In the genomic region with DNA sequence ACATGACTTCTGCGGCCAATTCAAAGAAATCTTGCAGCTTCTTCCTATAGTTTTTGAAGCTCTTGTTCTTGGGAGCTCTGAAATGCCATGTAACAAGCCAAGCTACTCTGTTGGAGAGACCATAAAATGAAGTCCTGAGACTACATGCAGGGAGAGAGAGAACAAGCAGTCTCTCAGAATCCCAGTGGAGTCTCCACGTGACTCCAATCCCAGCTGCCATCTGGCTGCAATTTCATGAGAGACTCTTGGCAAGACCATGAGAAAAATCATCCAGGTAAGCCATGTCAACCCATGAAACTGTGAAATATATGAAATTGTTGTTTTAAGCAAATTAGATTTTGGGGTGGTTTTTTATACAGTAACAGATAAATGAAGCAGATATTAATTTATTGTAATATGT, we compare ENCODE assay signal across 27 cellular contexts. TPM values are rescaled to one million over a fixed set of nuclear protein-coding genes. Genes with fewer than 3 reads are reported as not detected.
DNase-seq lines count a peak whose midpoint lies in the region; ATAC-seq, FAIRE-seq and TF ChIP-seq lines count a peak whose summit lies in the region.
"Had no signal": no experiment of that assay in that cellular context is flagged by ENCODE, and none has a peak within 500 bp of the region (broad histone marks: within the 10 kb centered on the region; RNA-seq: fewer than 3 reads in every experiment).

No MANE protein-coding gene starts in this region.

- no peaks in the 10 kb centered on the region; a peak in 1 of 5 replicates for H3K27me3 ChIP-seq in HepG2 (ENCODE audit: control insufficient read depth in 1 of 2, insufficient read depth in 2 of 2, low read length in 2 of 2)

- H3K36me3 Mint-ChIP-seq in central memory CD8-positive, alpha-beta T cell (ENCODE audit: insufficient read depth): peaks cover 7% of the 10 kb centered on the region

- intact Hi-C loops in HepG2 (cut with micrococcal nuclease; ENCODE audit: unreplicated experiment): no loop called here

- in situ Hi-C loops in HepG2 (cut with HindIII; ENCODE audit: extremely low pct_ligation_motif_present, low pct_unique_long_range_greater_than_20kb): loop anchor here (5.0 to 25.0 kb wide), 2 partner anchors 106 to 361 kb away; a partner anchor contains a TSS

- CTCF ChIA-PET in HepG2 (lab: Yijun Ruan, JAX; ENCODE audit: low intra/inter-chr PET ratio, low total read pairs): no interaction called here

- no peaks in the 10 kb centered on the region for H3K4me1 ChIP-seq in HepG2 (ENCODE audit: insufficient read depth, low read length)

- no peak for FAIRE-seq in HepG2 (lab: Jason Lieb, UNC)
- FAIRE-seq: G401.6, GM12878 had no signal

- H3K4me3 Mint-ChIP-seq in central memory CD8-positive, alpha-beta T cell: no peak overlapping the region
- H3K4me3 Mint-ChIP-seq: B cell, GM23338, H9 had no signal

- H3K36me3 ChIP-seq in HepG2 (replicated peaks in 1 of 2; ENCODE audit: control insufficient read depth in 1 of 2, insufficient read depth in 2 of 2, low read length in 2 of 2): no peaks in the 10 kb centered on the region
- H3K36me3 ChIP-seq: MG63 had no signal

- POLR2A ChIA-PET in HepG2 (lab: Yijun Ruan, JAX): no interaction called here

- no peak overlapping the region for H3K9ac ChIP-seq in HepG2 (ENCODE audit: insufficient read depth, low read depth, low read length)

- H3K4me1 Mint-ChIP-seq in central memory CD8-positive, alpha-beta T cell: peaks cover 42% of the 10 kb centered on the region
- H3K4me1 Mint-ChIP-seq: B cell, GM23338, H9 had no signal

- H2AFZ ChIP-seq in HepG2 (ENCODE audit: low read length): no peak overlapping the region
- H2AFZ ChIP-seq: GM23338 had no signal

- no peak for TF ChIP-seq CTCF in HepG2 (CRISPR knock-in tag; IDR thresholded peaks at IDR 0.05)

- H3K27ac ChIP-seq in HepG2 (ENCODE audit: extremely low read length, insufficient read depth, low read length): no peak overlapping the region
- H3K27ac ChIP-seq: 22Rv1, C4-2B, RWPE1 had no signal

- H3K4me2 ChIP-seq in HepG2 (ENCODE audit: low read depth, low read length): no peak overlapping the region
- H3K4me2 ChIP-seq: GM23338 had no signal

- TF ChIP-seq RAD21 in HepG2 (CRISPR knock-in tag; IDR thresholded peaks at IDR 0.05): no peak

- no peak for TF ChIP-seq POLR2A in HepG2 (IDR thresholded peaks at IDR 0.05; ENCODE audit: insufficient read depth in 1 of 2, low read depth in 2 of 2, low read length in 2 of 2)

- H4K20me1 ChIP-seq in HepG2 (ENCODE audit: insufficient read depth, low read length): no peaks in the 10 kb centered on the region

- peak overlapping the region; percentile 38 for H3K27ac Mint-ChIP-seq in central memory CD8-positive, alpha-beta T cell (ENCODE audit: low read depth)
- H3K27ac Mint-ChIP-seq: B cell, GM23338, H9 had no signal

- H3K27me3 Mint-ChIP-seq in central memory CD8-positive, alpha-beta T cell: no peaks in the 10 kb centered on the region

- 17% methylated on average over 2 of the region's 2 CpGs for WGBS in HepG2 (ENCODE audit: low lambda C conversion rate)

- DNase-seq in NCI-H82 (lab: John Stamatoyannopoulos, UW) (peak; percentile 44), NCI-H82 treated with DMSO at 0.1 percent for 48 hours (lab: John Stamatoyannopoulos, UW; ENCODE audit: unreplicated experiment) (no peak), NCI-H2171 treated with DMSO at 0.1 percent for 48 hours (lab: John Stamatoyannopoulos, UW) (peak; percentile 83), myocyte (ENCODE audit: low read depth) (peak; percentile 33), HepG2 (ENCODE audit: low spot score) (no peak), SIG-M5 treated with dmso at 0.1 percent for 504 hours (lab: John Stamatoyannopoulos, UW; ENCODE audit: unreplicated experiment) (no peak)
- DNase-seq in central memory CD8-positive, alpha-beta T cell (ENCODE audit: low spot score in 2 of 2): no peak
- no peak for DNase-seq in activated CD4-positive, CD25-positive, alpha-beta regulatory T cell (lab: John Stamatoyannopoulos, UW)
- DNase-seq: Calu3, DMS53, H9, IMR-90, KG1, MG63, NCI-H2029, NCI-H226, NCI-H510A, NCI-H774, SHP77 had no signal

- no peaks in the 10 kb centered on the region for H3K9me3 ChIP-seq in HepG2 (ENCODE audit: low read length)
- H3K9me3 ChIP-seq: MG63 had no signal

- no peak overlapping the region for H3K4me3 ChIP-seq in HepG2 (replicated peaks in 1 of 3; ENCODE audit: insufficient read depth in 1 of 3, low read depth in 2 of 3, low read length in 3 of 3)
- H3K4me3 ChIP-seq: GM12878, GM23338, MG63 had no signal

- BruUV-seq in HepG2 (replicated peaks; lab: Mats Ljungman, UMichigan): no TSS peak

- ATAC-seq in central memory CD8-positive, alpha-beta T cell (replicated peaks; ENCODE audit: extremely low read depth, poor library complexity, severe bottlenecking): no peak
- no peak for ATAC-seq in HepG2
- ATAC-seq: GM12878, GM23338, Panc1 had no signal

- TF ChIP-seq EP300 in HepG2 (IDR thresholded peaks at IDR 0.05; ENCODE audit: low read depth in 2 of 2, low read length in 2 of 2): no peak
- TF ChIP-seq EP300 in HepG2 (CRISPR knock-in tag; IDR thresholded peaks at IDR 0.05; ENCODE audit: borderline replicate concordance): no peak

- H3K79me2 ChIP-seq in HepG2 (ENCODE audit: insufficient read depth, low read length): no peaks in the 10 kb centered on the region

- no peaks in the 10 kb centered on the region for H3K9me3 Mint-ChIP-seq in central memory CD8-positive, alpha-beta T cell
- H3K9me3 Mint-ChIP-seq: GM23338, H9 had no signal

TF ChIP-seq in HepG2, 621 proteins besides CTCF, POLR2A, EP300 and RAD21 (continues in another document):
- TF ChIP-seq XRCC5 (optimal IDR thresholded peaks at IDR 0.05; ENCODE audit: low read length): no peak
- TF ChIP-seq ZNF331 (CRISPR knock-in tag; IDR thresholded peaks at IDR 0.05): no peak
- TF ChIP-seq MAF1 (CRISPR knock-in tag; IDR thresholded peaks at IDR 0.05; ENCODE audit: borderline replicate concordance): no peak
- TF ChIP-seq KMT2B (CRISPR knock-in tag; IDR thresholded peaks at IDR 0.05): no peak
- no peak for TF ChIP-seq ZNF570 (CRISPR knock-in tag; IDR thresholded peaks at IDR 0.05; ENCODE audit: borderline replicate concordance)
- TF ChIP-seq ZNF550 (CRISPR knock-in tag; IDR thresholded peaks at IDR 0.05; ENCODE audit: borderline replicate concordance): no peak
- no peak for TF ChIP-seq MTA1 (CRISPR knock-in tag; IDR thresholded peaks at IDR 0.05; ENCODE audit: borderline replicate concordance)
- TF ChIP-seq PTBP1 (IDR thresholded peaks at IDR 0.05; ENCODE audit: low read depth, low read length, poor library complexity, severe bottlenecking): no peak
- TF ChIP-seq, protein P1, sequence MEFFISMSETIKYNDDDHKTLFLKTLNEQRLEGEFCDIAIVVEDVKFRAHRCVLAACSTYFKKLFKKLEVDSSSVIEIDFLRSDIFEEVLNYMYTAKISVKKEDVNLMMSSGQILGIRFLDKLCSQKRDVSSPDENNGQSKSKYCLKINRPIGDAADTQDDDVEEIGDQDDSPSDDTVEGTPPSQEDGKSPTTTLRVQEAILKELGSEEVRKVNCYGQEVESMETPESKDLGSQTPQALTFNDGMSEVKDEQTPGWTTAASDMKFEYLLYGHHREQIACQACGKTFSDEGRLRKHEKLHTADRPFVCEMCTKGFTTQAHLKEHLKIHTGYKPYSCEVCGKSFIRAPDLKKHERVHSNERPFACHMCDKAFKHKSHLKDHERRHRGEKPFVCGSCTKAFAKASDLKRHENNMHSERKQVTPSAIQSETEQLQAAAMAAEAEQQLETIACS (CRISPR knock-in tag; IDR thresholded peaks at IDR 0.05): no peak
- no peak for TF ChIP-seq JUND (CRISPR knock-in tag; IDR thresholded peaks at IDR 0.05)
- TF ChIP-seq, protein P2, sequence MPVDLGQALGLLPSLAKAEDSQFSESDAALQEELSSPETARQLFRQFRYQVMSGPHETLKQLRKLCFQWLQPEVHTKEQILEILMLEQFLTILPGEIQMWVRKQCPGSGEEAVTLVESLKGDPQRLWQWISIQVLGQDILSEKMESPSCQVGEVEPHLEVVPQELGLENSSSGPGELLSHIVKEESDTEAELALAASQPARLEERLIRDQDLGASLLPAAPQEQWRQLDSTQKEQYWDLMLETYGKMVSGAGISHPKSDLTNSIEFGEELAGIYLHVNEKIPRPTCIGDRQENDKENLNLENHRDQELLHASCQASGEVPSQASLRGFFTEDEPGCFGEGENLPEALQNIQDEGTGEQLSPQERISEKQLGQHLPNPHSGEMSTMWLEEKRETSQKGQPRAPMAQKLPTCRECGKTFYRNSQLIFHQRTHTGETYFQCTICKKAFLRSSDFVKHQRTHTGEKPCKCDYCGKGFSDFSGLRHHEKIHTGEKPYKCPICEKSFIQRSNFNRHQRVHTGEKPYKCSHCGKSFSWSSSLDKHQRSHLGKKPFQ (CRISPR knock-in tag; IDR thresholded peaks at IDR 0.05; ENCODE audit: insufficient replicate concordance): no peak
- no peak for TF ChIP-seq ZNF484 (CRISPR knock-in tag; IDR thresholded peaks at IDR 0.05; ENCODE audit: borderline replicate concordance, low read depth)
- TF ChIP-seq PCBP1 (IDR thresholded peaks at IDR 0.05; ENCODE audit: borderline replicate concordance, low read depth, low read length): no peak
- no peak for TF ChIP-seq MED1 (CRISPR knock-in tag; IDR thresholded peaks at IDR 0.05)

RNA-seq across cellular contexts. Expression of a gene that starts 54.4 kb away (rescaled TPM):
- 1.0 and 6.0 TPM in 2 replicates for total RNA-seq in myocyte
- 2.1 TPM for polyA plus RNA-seq in myocyte (2012)
- total RNA-seq in HepG2 (2016; rRNA removed; fragmentation: Illumina TruSeq; extraction: Trizol): 1.2 and 1.6 TPM in 2 replicates
- total RNA-seq in HepG2 (2016; cell fraction: cytosol; rRNA removed; fragmentation: Illumina TruSeq; extraction: Trizol; ENCODE audit: low read depth): 1.3 TPM in 1 of 2 replicates, not detected in the other
- 0.91 and 1.3 TPM in 2 replicates for total RNA-seq in HepG2 (2016; cell fraction: insoluble cytoplasmic fraction; rRNA removed; fragmentation: Illumina TruSeq; extraction: Trizol)
- 0.87 and 1.3 TPM in 2 replicates for total RNA-seq in HepG2 (2016; cell fraction: membrane; rRNA removed; fragmentation: Illumina TruSeq; extraction: Trizol)
- 1.4 and 1.8 TPM in 2 replicates for total RNA-seq in HepG2 (2016; cell fraction: nucleus; rRNA removed; fragmentation: Illumina TruSeq; extraction: Trizol)
- 0.51 and 1.7 TPM in 2 replicates for polyA plus RNA-seq in HepG2 (2011; rRNA removed)
- 0.52 and 0.58 TPM in 2 replicates for polyA plus RNA-seq in HepG2 (2011; cell fraction: cytosol; rRNA removed)
- polyA plus RNA-seq in HepG2 (2011; cell fraction: nucleus; rRNA removed): 0.66 and 1.4 TPM in 2 replicates
- 0.49 and 0.91 TPM in 2 replicates for polyA plus RNA-seq in HepG2 (2012)
- 0.19 and 0.29 TPM in 2 replicates for polyA plus RNA-seq in HepG2 (2016; cell fraction: cytosol; fragmentation: Illumina TruSeq; extraction: Trizol; ENCODE audit: low read depth)
- 1.1 and 1.9 TPM in 2 replicates for polyA plus RNA-seq in HepG2 (2016; cell fraction: insoluble cytoplasmic fraction; fragmentation: Illumina TruSeq; extraction: Trizol; ENCODE audit: low read depth)
- 1.2 TPM in 2 replicates for polyA plus RNA-seq in HepG2 (2016; cell fraction: membrane; fragmentation: Illumina TruSeq; extraction: Trizol; ENCODE audit: low read depth)
- 0.57 and 1.5 TPM in 2 replicates for polyA plus RNA-seq in HepG2 (2016; cell fraction: nucleus; fragmentation: Illumina TruSeq; extraction: Trizol; ENCODE audit: insufficient read depth, low read depth)
- polyA minus RNA-seq in HepG2 (2011; rRNA and poly(A)+ RNA removed; ENCODE audit: low replicate concordance): 0.56 and 1.6 TPM in 2 replicates
- polyA minus RNA-seq in HepG2 (2011; cell fraction: cytosol; rRNA and poly(A)+ RNA removed): 0.69 TPM in 1 of 2 replicates, not detected in the other
- polyA minus RNA-seq in HepG2 (2011; cell fraction: nucleus; rRNA and poly(A)+ RNA removed): 0.64 and 0.87 TPM in 2 replicates

Comparison
In these comparisons a context has a peak if more than half of its experiments do, and no peak if none do; other contexts are left out.
1. DNase-seq: peak in NCI-H82 (single experiment), NCI-H2171 treated with DMSO at 0.1 percent for 48 hours (single experiment) and myocyte (single experiment); none in NCI-H82 treated with DMSO at 0.1 percent for 48 hours (single experiment), central memory CD8-positive, alpha-beta T cell (0 of 2), activated CD4-positive, CD25-positive, alpha-beta regulatory T cell (0 of 4), HepG2 (single experiment) and SIG-M5 treated with dmso at 0.1 percent for 504 hours (single experiment).